In the genomic region with DNA sequence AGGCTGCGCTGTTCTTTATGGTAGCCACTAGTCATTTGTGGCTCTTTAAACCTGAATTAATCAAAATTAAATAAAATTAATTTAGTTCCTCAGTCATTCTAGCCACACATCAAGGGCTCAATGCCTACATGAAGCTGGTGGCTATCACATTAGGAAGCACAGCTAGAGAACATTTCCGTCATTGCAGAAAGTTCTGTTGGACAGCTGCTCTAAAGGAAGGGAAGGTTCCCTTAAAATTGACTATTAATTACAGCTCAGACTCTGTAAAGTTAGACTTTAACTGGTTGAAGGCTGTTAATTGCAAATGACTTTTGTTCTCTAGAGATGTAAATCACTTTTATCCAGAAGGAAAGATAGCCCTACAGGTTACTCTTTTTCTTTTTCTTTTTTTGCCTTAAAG, we compare ENCODE assay signal across 19 cellular contexts.
DNase-seq lines count a peak whose midpoint lies in the region; ATAC-seq, FAIRE-seq and TF ChIP-seq lines count a peak whose summit lies in the region.
"Had no signal": no experiment of that assay in that cellular context is flagged by ENCODE, and none has a peak within 500 bp of the region (broad histone marks: within the 10 kb centered on the region; RNA-seq: fewer than 3 reads in every experiment).

No MANE protein-coding gene starts in this region.

- no peaks in the 10 kb centered on the region for H3K27me3 ChIP-seq in right atrium auricular region
- H3K27me3 ChIP-seq in prostate gland (replicated peaks; ENCODE audit: insufficient read depth) = no peaks in the 10 kb centered on the region
- H3K27me3 ChIP-seq in tibial artery = no peaks in the 10 kb centered on the region
- H3K27me3 ChIP-seq: Peyer's patch had no signal

- FAIRE-seq in kidney (lab: Jason Lieb, UNC) = peak; percentile 59
- FAIRE-seq: A204.1, H54 had no signal

- WGBS in prostate gland = 75% methylated on average over 2 of the region's 2 CpGs

- H3K9ac ChIP-seq in kidney (ENCODE audit: low read length in 2 of 2) = peak overlapping the region in 1 of 2 donors; percentile 17

- no peak for ATAC-seq in Right ventricle myocardium inferior
- ATAC-seq in GM18511 (IDR thresholded peaks at IDR 0.05; ENCODE audit: unreplicated experiment) = no peak
- ATAC-seq in HG03439 (IDR thresholded peaks at IDR 0.05; ENCODE audit: unreplicated experiment) = no peak

- H3K9me3 ChIP-seq in right atrium auricular region (no peaks in the 10 kb centered on the region), kidney (ENCODE audit: control insufficient read depth in 1 of 2, low read length in 2 of 2) (no peaks in the 10 kb centered on the region), prostate gland (no peaks in the 10 kb centered on the region), tibial artery (no peaks in the 10 kb centered on the region)
- H3K9me3 ChIP-seq: Peyer's patch had no signal

- H3K4me3 ChIP-seq in right atrium auricular region (no peak overlapping the region), kidney (ENCODE audit: low read length in 2 of 2) (peak overlapping the region in 1 of 2 donors; percentile 18), prostate gland (no peak overlapping the region), tibial artery (no peak overlapping the region)
- H3K4me3 ChIP-seq: Peyer's patch had no signal

- peak overlapping the region; percentile 23 to 31 for H3K27ac ChIP-seq in right atrium auricular region
- peak overlapping the region in 1 of 2 donors; percentile 2 for H3K27ac ChIP-seq in kidney (ENCODE audit: low read depth in 2 of 2, low read length in 2 of 2)
- H3K27ac ChIP-seq in prostate gland = peak overlapping the region; percentile 40 to 61
- peak overlapping the region; percentile 29 to 46 for H3K27ac ChIP-seq in tibial artery
- no peak overlapping the region for H3K27ac ChIP-seq in caudate nucleus (ENCODE audit: low read depth, low read length)
- H3K27ac ChIP-seq: Peyer's patch had no signal

- DNase-seq in right atrium auricular region (ENCODE audit: low spot score) = no peak
- no peak for DNase-seq in Right ventricle myocardium inferior (ENCODE audit: missing footprints)
- no peak for DNase-seq in kidney
- DNase-seq in prostate gland (ENCODE audit: low spot score) = no peak
- DNase-seq in tibial artery = no peak
- DNase-seq in caudate nucleus (lab: John Stamatoyannopoulos, UW) = no peak
- DNase-seq: CD4-positive, CD25-positive, alpha-beta regulatory T cell; EL; GF-D8; NCI-H1105 treated with DMSO at 0.1 percent for 48 hours; NCI-H2081; NCI-H2171; NCI-H345; NCI-H82; Peyer's patch had no signal

- H3K4me1 ChIP-seq in right atrium auricular region (peaks cover 0 to 32% of the 10 kb centered on the region in 2 donors), kidney (ENCODE audit: control insufficient read depth in 1 of 2, insufficient read depth in 1 of 2, low read depth in 1 of 2, low read length in 2 of 2) (peaks cover 5 to 10% of the 10 kb centered on the region in 2 donors), prostate gland (replicated peaks) (no peaks in the 10 kb centered on the region), tibial artery (peaks cover 0 to 47% (median 10%) of the 10 kb centered on the region in 4 donors)
- H3K4me1 ChIP-seq: Peyer's patch had no signal

- intact Hi-C loops in Right ventricle myocardium inferior (cut with DNase I) (no loop called here), kidney (cut with DNase I) (no loop called here), prostate gland (cut with DNase I) (no loop called here), tibial artery (cut with DNase I; ENCODE audit: low total_unique reads) (loop anchor here (10.0 kb wide), 1 partner anchor 274 kb away; no protein-coding TSS in a partner anchor)

- TF ChIP-seq CTCF in right atrium auricular region (IDR thresholded peaks at IDR 0.05) (no peak), kidney (IDR thresholded peaks at IDR 0.05; ENCODE audit: borderline replicate concordance, extremely low read depth, insufficient read depth) (no peak), prostate gland (IDR thresholded peaks at IDR 0.05) (no peak), tibial artery (IDR thresholded peaks at IDR 0.05) (no peak)

- H3K36me3 ChIP-seq in right atrium auricular region = no peaks in the 10 kb centered on the region
- no peaks in the 10 kb centered on the region for H3K36me3 ChIP-seq in kidney (ENCODE audit: control insufficient read depth in 1 of 2, insufficient read depth in 2 of 2, low read length in 2 of 2)
- H3K36me3 ChIP-seq in prostate gland = no peaks in the 10 kb centered on the region
- H3K36me3 ChIP-seq in tibial artery = no peaks in the 10 kb centered on the region
- H3K36me3 ChIP-seq: Peyer's patch had no signal

- no peak for TF ChIP-seq POLR2A in prostate gland (IDR thresholded peaks at IDR 0.05)
